In the genomic region with DNA sequence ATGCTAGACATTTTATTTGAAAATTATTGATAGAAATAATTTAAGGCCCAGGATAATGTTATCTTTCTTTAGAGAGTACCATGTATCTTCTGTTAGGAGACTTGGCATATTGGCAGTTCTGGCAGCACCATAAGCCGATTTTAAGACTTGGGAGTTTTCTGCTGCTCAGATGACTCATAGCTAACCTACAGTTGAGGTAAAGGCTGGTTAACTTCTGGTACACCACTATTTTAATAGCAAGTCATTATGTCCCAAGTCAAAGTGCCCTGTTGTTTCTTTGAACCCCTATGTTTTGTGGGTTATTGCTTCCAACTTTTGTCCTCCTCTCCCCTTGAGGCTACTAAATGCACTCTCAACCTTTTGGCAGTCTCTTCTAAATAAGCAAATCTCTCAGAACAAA, we compare ENCODE assay signal across 21 cellular contexts. TPM values are rescaled to one million over a fixed set of nuclear protein-coding genes. Genes with fewer than 3 reads are reported as not detected.
A peak's percentile ranks its signal among the peaks of the same experiment; 100 is the strongest.
DNase-seq lines count a peak whose midpoint lies in the region; ATAC-seq, FAIRE-seq and TF ChIP-seq lines count a peak whose summit lies in the region.
"Had no signal": no experiment of that assay in that cellular context is flagged by ENCODE, and none has a peak within 500 bp of the region (broad histone marks: within the 10 kb centered on the region; RNA-seq: fewer than 3 reads in every experiment).

No MANE protein-coding gene starts in this region.

- dilution Hi-C loops in keratinocyte (cut with MboI; ENCODE audit: extremely low pct_ligation_motif_present, low sequenced_read_pairs), result no loop called here

- DNase-seq in keratinocyte (ENCODE audit: low read depth, low spot score) (no peak), DMS153 (lab: John Stamatoyannopoulos, UW) (no peak), NCI-H345 (lab: John Stamatoyannopoulos, UW) (no peak)
- DNase-seq: activated CD4-positive, alpha-beta T cell treated with anti-CD3 and anti-CD28 coated beads for 4 hours; activated effector memory CD4-positive, alpha-beta T cell treated with Interleukin-2 at 50 U/mL for 16 hours; activated naive CD8-positive, alpha-beta T cell treated with anti-CD3 and anti-CD28 coated beads, Interleukin-2, amount 50 U/mL, for 24 hours; GOT3; NCI-H1092; NCI-H524; stimulated activated CD4-positive, alpha-beta T cell treated with anti-CD3 and anti-CD28 coated beads, Interleukin-1b, Interleukin-23, amount 100 ng/mL, for 48 hours; stimulated activated naive CD8-positive, alpha-beta T cell treated with anti-CD3 and anti-CD28 coated beads, Interleukin-15, Interleukin-2, amounts not matched to agents 100 U/mL and 50 U/mL, for 24 hours; SW 1271; tibial artery had no signal

- no peaks in the 10 kb centered on the region for H3K9me3 ChIP-seq in keratinocyte (ENCODE audit: control insufficient read depth, low read depth, low read length)
- H3K9me3 ChIP-seq: tibial artery had no signal

- H3K79me2 ChIP-seq in keratinocyte (ENCODE audit: control insufficient read depth, insufficient read depth, low read length), result no peaks in the 10 kb centered on the region

- ATAC-seq in GM18867 (IDR thresholded peaks at IDR 0.05; ENCODE audit: unreplicated experiment) (peak; percentile 59), GM21723 (IDR thresholded peaks at IDR 0.05; ENCODE audit: unreplicated experiment) (peak; percentile 52), HG03565 (IDR thresholded peaks at IDR 0.05; ENCODE audit: unreplicated experiment) (peak; percentile 88)
- no peak for ATAC-seq in stimulated activated memory B cell treated with anti-CD40 and anti-IgM and Interleukin-4, amounts not matched to agents 10 μg/mL and 1 μg/mL and 100 μg/mL, for 72 hours
- ATAC-seq: activated naive CD8-positive, alpha-beta T cell treated with anti-CD3 and anti-CD28 coated beads, Interleukin-2, amount 50 U/mL, for 24 hours; Right ventricle myocardium inferior; stimulated activated naive CD8-positive, alpha-beta T cell treated with anti-CD3 and anti-CD28 coated beads, Interleukin-15, Interleukin-2, amounts not matched to agents 100 U/mL and 50 U/mL, for 24 hours had no signal

- no peaks in the 10 kb centered on the region for H3K9me1 ChIP-seq in keratinocyte (ENCODE audit: control insufficient read depth, extremely low read depth, insufficient read depth, low read length)

- H3K4me2 ChIP-seq in keratinocyte (ENCODE audit: control insufficient read depth, extremely low read depth, insufficient read depth, low read depth, low read length), result no peak overlapping the region
- H3K4me2 ChIP-seq: KMS-11 had no signal

- H3K27me3 ChIP-seq in keratinocyte (ENCODE audit: control insufficient read depth, extremely low read depth, insufficient read depth, low read length), result no peaks in the 10 kb centered on the region
- H3K27me3 ChIP-seq: tibial artery had no signal

- H4K20me1 ChIP-seq in keratinocyte (ENCODE audit: control insufficient read depth, extremely low read depth, insufficient read depth, low read length), result no peaks in the 10 kb centered on the region

- no peak overlapping the region for H3K9ac ChIP-seq in keratinocyte (ENCODE audit: control insufficient read depth, extremely low read depth, insufficient read depth, low read length)
- H3K9ac ChIP-seq: KMS-11 had no signal

- no peak overlapping the region for H3K27ac ChIP-seq in keratinocyte (ENCODE audit: control insufficient read depth, insufficient read depth, low read length)
- H3K27ac ChIP-seq: KMS-11, tibial artery had no signal

- no peaks in the 10 kb centered on the region for H3K27me3 Mint-ChIP-seq in stimulated activated memory B cell treated with anti-CD40 and anti-IgM and Interleukin-4, amounts not matched to agents 10 μg/mL and 1 μg/mL and 100 μg/mL, for 72 hours

- H3K36me3 Mint-ChIP-seq in stimulated activated memory B cell treated with anti-CD40 and anti-IgM and Interleukin-4, amounts not matched to agents 10 μg/mL and 1 μg/mL and 100 μg/mL, for 72 hours, result no peaks in the 10 kb centered on the region

- H3K4me3 Mint-ChIP-seq in stimulated activated memory B cell treated with anti-CD40 and anti-IgM and Interleukin-4, amounts not matched to agents 10 μg/mL and 1 μg/mL and 100 μg/mL, for 72 hours, result no peak overlapping the region
- H3K4me3 Mint-ChIP-seq: activated naive CD8-positive, alpha-beta T cell treated with anti-CD3 and anti-CD28 coated beads, Interleukin-2, amount 50 U/mL, for 24 hours; nephron had no signal

- H2AFZ ChIP-seq in keratinocyte (ENCODE audit: control insufficient read depth, low read length), result no peak overlapping the region

- no peaks in the 10 kb centered on the region for H3K4me1 Mint-ChIP-seq in stimulated activated memory B cell treated with anti-CD40 and anti-IgM and Interleukin-4, amounts not matched to agents 10 μg/mL and 1 μg/mL and 100 μg/mL, for 72 hours
- H3K4me1 Mint-ChIP-seq: activated naive CD8-positive, alpha-beta T cell treated with anti-CD3 and anti-CD28 coated beads, Interleukin-2, amount 50 U/mL, for 24 hours; nephron had no signal

- H3K9me3 Mint-ChIP-seq in stimulated activated memory B cell treated with anti-CD40 and anti-IgM and Interleukin-4, amounts not matched to agents 10 μg/mL and 1 μg/mL and 100 μg/mL, for 72 hours, result peaks cover 6% of the 10 kb centered on the region
- H3K9me3 Mint-ChIP-seq: activated naive CD8-positive, alpha-beta T cell treated with anti-CD3 and anti-CD28 coated beads, Interleukin-2, amount 50 U/mL, for 24 hours had no signal

- H3K36me3 ChIP-seq in keratinocyte (ENCODE audit: control insufficient read depth in 2 of 2, extremely low read depth in 1 of 2, insufficient read depth in 2 of 2, low read length in 2 of 2), result no peaks in the 10 kb centered on the region
- H3K36me3 ChIP-seq: tibial artery had no signal

- peak; percentile 43 for FAIRE-seq in keratinocyte (lab: Jason Lieb, UNC)
- FAIRE-seq: TTC549 had no signal

- H3K4me1 ChIP-seq in keratinocyte (ENCODE audit: control insufficient read depth, extremely low read depth, insufficient read depth, low read length), result no peaks in the 10 kb centered on the region
- H3K4me1 ChIP-seq: tibial artery had no signal

- H3K27ac Mint-ChIP-seq in stimulated activated memory B cell treated with anti-CD40 and anti-IgM and Interleukin-4, amounts not matched to agents 10 μg/mL and 1 μg/mL and 100 μg/mL, for 72 hours, result no peak overlapping the region
- H3K27ac Mint-ChIP-seq: activated naive CD8-positive, alpha-beta T cell treated with anti-CD3 and anti-CD28 coated beads, Interleukin-2, amount 50 U/mL, for 24 hours; nephron had no signal

- no peak for TF ChIP-seq CTCF in keratinocyte (optimal IDR thresholded peaks at IDR 0.05 in 1 of 3, IDR thresholded peaks at IDR 0.05 in 1 of 3, conservative IDR thresholded peaks at IDR 0.05 in 1 of 3; ENCODE audit: extremely low read depth in 1 of 3, insufficient read depth in 2 of 3, low read length in 3 of 3)

- H3K4me3 ChIP-seq in keratinocyte (ENCODE audit: control insufficient read depth in 2 of 3, extremely low read depth in 1 of 3, insufficient read depth in 2 of 3, low read depth in 1 of 3, low read length in 3 of 3), result no peak overlapping the region
- H3K4me3 ChIP-seq: tibial artery had no signal

RNA-seq across cellular contexts. Expression of gene ATRNL1, which starts 25.2 kb away (rescaled TPM):
- polyA plus RNA-seq in keratinocyte, result 0.06 to 0.07 TPM in 2 of 3 replicates, not detected in the other
- polyA plus RNA-seq in keratinocyte (2011; ENCODE audit: low read depth), result not detected
- polyA plus RNA-seq in keratinocyte (2011; cell fraction: cytosol; rRNA removed), result 0.08 and 0.15 TPM in 2 replicates
- 0.13 and 0.18 TPM in 2 replicates for polyA plus RNA-seq in keratinocyte (2011; cell fraction: nucleus; rRNA removed)
- polyA plus RNA-seq in keratinocyte (2012; ENCODE audit: low replicate concordance), result 0.08 TPM in 1 of 2 replicates, not detected in the other
- 1.1 to 1.6 TPM in 2 of 3 replicates, not detected in the other for polyA minus RNA-seq in keratinocyte
- not detected for polyA minus RNA-seq in keratinocyte (2011; cell fraction: cytosol; rRNA and poly(A)+ RNA removed)
- 0.21 and 0.54 TPM in 2 replicates for polyA minus RNA-seq in keratinocyte (2011; cell fraction: nucleus; rRNA and poly(A)+ RNA removed)
